Comparison of ENCODE assay signal across 8 cellular contexts in genomic region chr10:17003151-17003550, GRCh38.
DNase-seq lines count a peak whose midpoint lies in the region; ATAC-seq, FAIRE-seq and TF ChIP-seq lines count a peak whose summit lies in the region.

No MANE protein-coding gene starts in this region.

- peak; percentile 50 for ATAC-seq in GM18502 (IDR thresholded peaks at IDR 0.05; ENCODE audit: poor library complexity, unreplicated experiment)
- no peak for ATAC-seq in HG03108 (IDR thresholded peaks at IDR 0.05; ENCODE audit: unreplicated experiment)

- H3K9ac ChIP-seq in skeletal muscle tissue (ENCODE audit: low read depth in 1 of 3, low read length in 3 of 3) = no peak overlapping the region

- H3K27me3 ChIP-seq in skeletal muscle tissue (ENCODE audit: control insufficient read depth in 3 of 3, insufficient read depth in 3 of 3, low read length in 3 of 3) = no peaks in the 10 kb centered on the region

- H3K4me3 ChIP-seq in skeletal muscle tissue (ENCODE audit: low read length in 3 of 3) = no peak overlapping the region

- H3K4me1 ChIP-seq in skeletal muscle tissue (ENCODE audit: control insufficient read depth in 3 of 3, insufficient read depth in 3 of 3, low read length in 3 of 3) = peaks cover 7 to 9% (median 7%) of the 10 kb centered on the region in 3 donors

- peak overlapping the region; percentile 79 for H3K27ac ChIP-seq in skeletal muscle tissue (ENCODE audit: low read depth, low read length)

- H3K36me3 ChIP-seq in skeletal muscle tissue (ENCODE audit: control insufficient read depth in 3 of 3, insufficient read depth in 3 of 3, low read length in 3 of 3) = no peaks in the 10 kb centered on the region

- peaks cover 0 to 4% (median 0%) of the 10 kb centered on the region in 3 donors for H3K9me3 ChIP-seq in skeletal muscle tissue (ENCODE audit: control insufficient read depth in 3 of 3, low read length in 3 of 3)

- no peak for TF ChIP-seq CTCF in D721Med (IDR thresholded peaks at IDR 0.05; ENCODE audit: insufficient read depth, missing control alignments)

- DNase-seq in activated CD4-positive, alpha-beta T cell treated with anti-CD3 and anti-CD28 coated beads for 48 hours = peak; percentile 73
- peak; percentile 74 for DNase-seq in dermis blood vessel endothelial cell
- DNase-seq in putamen (ENCODE audit: low spot score) = no peak
- no peak for DNase-seq in D721Med (ENCODE audit: insufficient read length, low spot score)
- DNase-seq in foreskin melanocyte = no peak

- no peak for FAIRE-seq in D721Med (lab: Jason Lieb, UNC)

Comparison
In these comparisons a context has a peak if more than half of its experiments do, and no peak if none do; other contexts are left out.
1. DNase-seq: peak in activated CD4-positive, alpha-beta T cell treated with anti-CD3 and anti-CD28 coated beads for 48 hours (single experiment) and dermis blood vessel endothelial cell (single experiment); none in putamen (single experiment), D721Med (single experiment) and foreskin melanocyte (single experiment).